11 cellular contexts compared by ENCODE assay signal in genomic region chr10:80163741-80164341, GRCh38. TPM values are rescaled to one million over a fixed set of nuclear protein-coding genes. Genes with fewer than 3 reads are reported as not detected.
DNase-seq lines count a peak whose midpoint lies in the region; ATAC-seq and TF ChIP-seq lines count a peak whose summit lies in the region.
"Had no signal": no experiment of that assay in that cellular context is flagged by ENCODE, and none has a peak within 500 bp of the region (broad histone marks: within the 10 kb centered on the region; RNA-seq: fewer than 3 reads in every experiment).

No MANE protein-coding gene starts in this region.

- intact Hi-C loops in mammary epithelial cell (cut with micrococcal nuclease): no loop called here
- intact Hi-C loops in left colon (cut with DNase I, micrococcal nuclease): no loop called here
- intact Hi-C loops in upper lobe of right lung (cut with DNase I): no loop called here

- H3K79me2 ChIP-seq in mammary epithelial cell (ENCODE audit: insufficient read depth, low read length): peaks cover 2% of the 10 kb centered on the region

- no peaks in the 10 kb centered on the region for H3K27me3 Mint-ChIP-seq in activated T-cell treated with anti-CD3 and anti-CD28 coated beads, Interleukin-2, amount 50 U/mL, for 24 hours

- H3K27me3 ChIP-seq in mammary epithelial cell (ENCODE audit: insufficient read depth, low read length): no peaks in the 10 kb centered on the region
- no peaks in the 10 kb centered on the region for H3K27me3 ChIP-seq in upper lobe of right lung
- H3K27me3 ChIP-seq: BE2C had no signal

- H3K4me3 ChIP-seq in mammary epithelial cell (replicated peaks in 1 of 3; ENCODE audit: insufficient read depth in 1 of 3, low read depth in 2 of 3, low read length in 3 of 3): no peak overlapping the region
- H3K4me3 ChIP-seq in upper lobe of right lung: no peak overlapping the region

- CTCF ChIA-PET in mammary epithelial cell (lab: Charles Lee; ENCODE audit: low non-redundant PET): interaction anchor here (0.6 kb wide), 1 partner anchor 105 kb away, joined by 3 read pairs; no protein-coding TSS in a partner anchor

- in situ Hi-C loops in mammary epithelial cell (cut with MboI; ENCODE audit: low sequenced_read_pairs in 2 of 2): no loop called here

- no peaks in the 10 kb centered on the region for H3K9me3 Mint-ChIP-seq in activated T-cell treated with anti-CD3 and anti-CD28 coated beads, Interleukin-2, amount 50 U/mL, for 24 hours

- H3K4me1 Mint-ChIP-seq in activated T-cell treated with anti-CD3 and anti-CD28 coated beads, Interleukin-2, amount 50 U/mL, for 24 hours (ENCODE audit: low read depth): peaks cover 9% of the 10 kb centered on the region

- no peak overlapping the region for H3K9ac ChIP-seq in mammary epithelial cell (ENCODE audit: insufficient read depth, low read length)

- H3K4me1 ChIP-seq in mammary epithelial cell (ENCODE audit: insufficient read depth, low read length) (peaks cover 44% of the 10 kb centered on the region), upper lobe of right lung (peaks cover 11% of the 10 kb centered on the region)

- H3K4me3 Mint-ChIP-seq in activated T-cell treated with anti-CD3 and anti-CD28 coated beads, Interleukin-2, amount 50 U/mL, for 24 hours: no peak overlapping the region

- BruUV-seq in mammary epithelial cell (replicated peaks; lab: Mats Ljungman, UMichigan): no TSS peak

- no peak overlapping the region for H2AFZ ChIP-seq in mammary epithelial cell (ENCODE audit: low read depth, low read length)

- H3K36me3 Mint-ChIP-seq in activated T-cell treated with anti-CD3 and anti-CD28 coated beads, Interleukin-2, amount 50 U/mL, for 24 hours (ENCODE audit: low read depth): peaks cover 96% of the 10 kb centered on the region

- H3K9me3 ChIP-seq in mammary epithelial cell (replicated peaks; ENCODE audit: insufficient read depth, low read length) (no peaks in the 10 kb centered on the region), upper lobe of right lung (no peaks in the 10 kb centered on the region)
- H3K9me3 ChIP-seq: BE2C had no signal

- H3K27ac ChIP-seq in mammary epithelial cell (ENCODE audit: insufficient read depth, low read depth, low read length): no peak overlapping the region
- H3K27ac ChIP-seq in upper lobe of right lung: peak overlapping the region; percentile 30

- peak overlapping the region; percentile 74 for H3K27ac Mint-ChIP-seq in activated T-cell treated with anti-CD3 and anti-CD28 coated beads, Interleukin-2, amount 50 U/mL, for 24 hours

- DNase-seq in activated T-cell treated with anti-CD3 and anti-CD28 coated beads, Interleukin-2, amount 50 U/mL, for 24 hours: no peak
- DNase-seq in activated T-cell treated with anti-CD3 and anti-CD28 coated beads, Interleukin-2, amount 50 U/mL, for 48 hours: no peak
- DNase-seq in mammary epithelial cell: peak; percentile 54
- peak; percentile 46 to 64 for DNase-seq in left colon
- no peak for DNase-seq in upper lobe of right lung
- DNase-seq in DMS153 treated with DMSO at 0.1 percent for 48 hours (lab: John Stamatoyannopoulos, UW; ENCODE audit: unreplicated experiment): no peak
- DNase-seq in stimulated activated CD4-positive, alpha-beta T cell treated with anti-CD3 and anti-CD28 coated beads, Interleukin-1b, Interleukin-23, amount 100 ng/mL, for 48 hours: no peak
- DNase-seq: activated effector memory CD4-positive, alpha-beta T cell treated with anti-CD3 and anti-CD28 coated beads, Interleukin-2, amount 50 U/mL, for 16 hours; BE2C had no signal

- no peak for TF ChIP-seq CTCF in mammary epithelial cell (conservative IDR thresholded peaks at IDR 0.05 in 1 of 2, IDR thresholded peaks at IDR 0.05 in 1 of 2; ENCODE audit: extremely low read depth in 1 of 2, insufficient read depth in 1 of 2, low read depth in 1 of 2, low read length in 2 of 2)
- TF ChIP-seq CTCF in upper lobe of right lung (IDR thresholded peaks at IDR 0.05): no peak

- no peaks in the 10 kb centered on the region for H4K20me1 ChIP-seq in mammary epithelial cell (ENCODE audit: insufficient read depth, low read length)

- H3K4me2 ChIP-seq in mammary epithelial cell (ENCODE audit: insufficient read depth, low read depth, low read length): peak overlapping the region; percentile 38

- peaks cover 13% of the 10 kb centered on the region for H3K36me3 ChIP-seq in mammary epithelial cell (ENCODE audit: insufficient read depth, low read length)
- H3K36me3 ChIP-seq in upper lobe of right lung: peaks cover 95% of the 10 kb centered on the region
- H3K36me3 ChIP-seq: BE2C had no signal

- WGBS in mammary epithelial cell (ENCODE audit: low coverage, missing lambda C conversion rate): 87% methylated on average over 6 of the region's 8 CpGs

- peak; percentile 76 for ATAC-seq in left colon
- ATAC-seq in upper lobe of right lung: no peak
- no peak for ATAC-seq in HG03354 (IDR thresholded peaks at IDR 0.05; ENCODE audit: poor library complexity, severe bottlenecking, unreplicated experiment)

- dilution Hi-C loops in mammary epithelial cell (cut with HindIII; ENCODE audit: low sequenced_read_pairs): no loop called here

RNA-seq across cellular contexts. Expression of gene PLAC9, which starts 31.3 kb away (rescaled TPM):
- total RNA-seq in mammary epithelial cell: under 1 TPM; 0.50 to 0.68 TPM
- polyA plus RNA-seq in mammary epithelial cell: 0.10 TPM
- polyA minus RNA-seq in mammary epithelial cell: not detected
- total RNA-seq in left colon: 1 to 10 TPM; 4.2 to 8.2 TPM
- 24.1 TPM for total RNA-seq in upper lobe of right lung
- total RNA-seq: SK-MEL-5 had no signal

RNA-seq across cellular contexts. Expression of gene ANXA11, which starts 41.5 kb away (rescaled TPM):
- total RNA-seq in mammary epithelial cell: 100 to 1,000 TPM in 1 of 2 donors, 10 to 100 TPM in 1; 36.8 to 117 TPM
- polyA plus RNA-seq in mammary epithelial cell: 75.0 TPM
- polyA minus RNA-seq in mammary epithelial cell: 154 TPM
- 100 to 1,000 TPM; 384 to 427 TPM for total RNA-seq in left colon
- total RNA-seq in upper lobe of right lung: 287 TPM

Comparison
In these comparisons a context has a peak if more than half of its experiments do, and no peak if none do; other contexts are left out.
1. DNase-seq: peak in mammary epithelial cell (single experiment) and left colon (2 of 2); none in activated T-cell treated with anti-CD3 and anti-CD28 coated beads, Interleukin-2, amount 50 U/mL, for 24 hours (single experiment), activated T-cell treated with anti-CD3 and anti-CD28 coated beads, Interleukin-2, amount 50 U/mL, for 48 hours (0 of 2), upper lobe of right lung (single experiment), DMS153 treated with DMSO at 0.1 percent for 48 hours (single experiment) and stimulated activated CD4-positive, alpha-beta T cell treated with anti-CD3 and anti-CD28 coated beads, Interleukin-1b, Interleukin-23, amount 100 ng/mL, for 48 hours (single experiment).